In genomic region chr12:124484526-124484953, GRCh38 we compare ENCODE assay signal across 17 cellular contexts.
DNase-seq lines count a peak whose midpoint lies in the region; ATAC-seq, FAIRE-seq and TF ChIP-seq lines count a peak whose summit lies in the region.
"Had no signal": no experiment of that assay in that cellular context is flagged by ENCODE, and none has a peak within 500 bp of the region (broad histone marks: within the 10 kb centered on the region; RNA-seq: fewer than 3 reads in every experiment).

No MANE protein-coding gene starts in this region.

- H3K4me1 ChIP-seq in neuronal stem cell (ENCODE audit: control insufficient read depth in 2 of 2, insufficient read depth in 1 of 2, low read depth in 1 of 2, low read length in 2 of 2): peaks cover 4 to 10% of the 10 kb centered on the region in 2 donors
- H3K4me1 ChIP-seq in PC-3 (ENCODE audit: insufficient read depth, low read length): peaks cover 17% of the 10 kb centered on the region

- H3K9ac ChIP-seq in neuronal stem cell (ENCODE audit: low read depth, low read length, poor library complexity): no peak overlapping the region
- H3K9ac ChIP-seq in PC-3 (ENCODE audit: low read length): no peak overlapping the region

- H3K36me3 ChIP-seq in neuronal stem cell (replicated peaks in 1 of 2; ENCODE audit: control insufficient read depth in 2 of 2, insufficient read depth in 2 of 2, low read length in 2 of 2): peaks cover 17 to 36% of the 10 kb centered on the region in 2 donors
- H3K36me3 ChIP-seq in PC-3 (ENCODE audit: low read depth, low read length): peaks cover 6% of the 10 kb centered on the region; the same call in 1 of the 2 replicates

- no peak overlapping the region for H3K4me3 ChIP-seq in neuronal stem cell (ENCODE audit: low read length in 2 of 2)
- no peak overlapping the region for H3K4me3 ChIP-seq in PC-3 (ENCODE audit: low read length)
- H3K4me3 ChIP-seq: left lung, smooth muscle cell, vagina had no signal

- H2AK5ac ChIP-seq in neuronal stem cell (ENCODE audit: low read depth, low read length): peak overlapping the region; percentile 27

- peak overlapping the region; percentile 22 for H3K18ac ChIP-seq in neuronal stem cell (ENCODE audit: low read length)

- no peak overlapping the region for H4K8ac ChIP-seq in neuronal stem cell (ENCODE audit: low read depth, low read length)

- peak overlapping the region; percentile 47 for H3K27ac Mint-ChIP-seq in activated T-cell treated with anti-CD3 and anti-CD28 coated beads, Interleukin-2, amount 50 U/mL, for 24 hours
- H3K27ac Mint-ChIP-seq: T-helper 2 cell treated with Interferon-gamma antibody and Interleukin-4, amounts not matched to agents 5 μg/mL and 100 μg/mL, for 36 hours had no signal

- no peak overlapping the region for H2BK12ac ChIP-seq in neuronal stem cell (ENCODE audit: low read length)

- no peak overlapping the region for H3K4me3 Mint-ChIP-seq in activated T-cell treated with anti-CD3 and anti-CD28 coated beads, Interleukin-2, amount 50 U/mL, for 24 hours
- H3K4me3 Mint-ChIP-seq: T-helper 2 cell treated with Interferon-gamma antibody and Interleukin-4, amounts not matched to agents 5 μg/mL and 100 μg/mL, for 36 hours had no signal

- H3K9me3 ChIP-seq in neuronal stem cell (replicated peaks in 1 of 2; ENCODE audit: control insufficient read depth in 2 of 2, insufficient read depth in 1 of 2, low read depth in 1 of 2, low read length in 2 of 2): peaks cover 0 to 3% of the 10 kb centered on the region in 2 donors
- H3K9me3 ChIP-seq in PC-3 (ENCODE audit: low read length): no peaks in the 10 kb centered on the region
- H3K9me3 ChIP-seq: left lung, neutrophil, vagina had no signal

- H3K14ac ChIP-seq in neuronal stem cell (ENCODE audit: low read length): no peak overlapping the region

- H3K27me3 ChIP-seq in neuronal stem cell (ENCODE audit: control insufficient read depth in 3 of 3, insufficient read depth in 3 of 3, low read depth in 1 of 3, low read length in 3 of 3): no peaks in the 10 kb centered on the region
- H3K27me3 ChIP-seq in PC-3 (ENCODE audit: low read length): no peaks in the 10 kb centered on the region
- H3K27me3 ChIP-seq: left lung, neutrophil, vagina had no signal

- no peaks in the 10 kb centered on the region for H3K9me3 Mint-ChIP-seq in activated T-cell treated with anti-CD3 and anti-CD28 coated beads, Interleukin-2, amount 50 U/mL, for 24 hours
- H3K9me3 Mint-ChIP-seq: T-helper 2 cell treated with Interferon-gamma antibody and Interleukin-4, amounts not matched to agents 5 μg/mL and 100 μg/mL, for 36 hours had no signal

- no peaks in the 10 kb centered on the region for H3K27me3 Mint-ChIP-seq in activated T-cell treated with anti-CD3 and anti-CD28 coated beads, Interleukin-2, amount 50 U/mL, for 24 hours

- H3K36me3 Mint-ChIP-seq in activated T-cell treated with anti-CD3 and anti-CD28 coated beads, Interleukin-2, amount 50 U/mL, for 24 hours (ENCODE audit: low read depth): peaks cover 61% of the 10 kb centered on the region

- no peak overlapping the region for H3K27ac ChIP-seq in neuronal stem cell (replicated peaks; ENCODE audit: low read length)
- no peak overlapping the region for H3K27ac ChIP-seq in PC-3 (ENCODE audit: low read length)
- H3K27ac ChIP-seq: left lung, neutrophil, vagina had no signal

- H2AFZ ChIP-seq in neuronal stem cell (ENCODE audit: low read length): no peak overlapping the region
- H2AFZ ChIP-seq in PC-3 (ENCODE audit: low read length): no peak overlapping the region

- H4K91ac ChIP-seq in neuronal stem cell (ENCODE audit: low read depth, low read length, poor library complexity): no peak overlapping the region

- no peaks in the 10 kb centered on the region for H4K20me1 ChIP-seq in PC-3 (ENCODE audit: low read length)

- WGBS in neuronal stem cell (ENCODE audit: extremely low coverage in 2 of 2, insufficient read length in 2 of 2, insufficient replicate concordance in 1 of 2), 2 donors: no CpG with 5 or more reads among the region's 10 CpGs

- H3K23ac ChIP-seq in neuronal stem cell (ENCODE audit: low read depth, low read length, poor library complexity): no peak overlapping the region

- no TSS peak for BruUV-seq in PC-3 (replicated peaks; lab: Mats Ljungman, UMichigan)

- H2BK15ac ChIP-seq in neuronal stem cell (ENCODE audit: low read length): no peak overlapping the region

- POLR2A ChIA-PET in PC-3 (lab: Charles Lee; ENCODE audit: unreplicated experiment): no interaction called here

- H3K4ac ChIP-seq in neuronal stem cell (ENCODE audit: low read length): no peak overlapping the region

- H3F3A ChIP-seq in PC-3 (ENCODE audit: low read length, unreplicated experiment): no peaks in the 10 kb centered on the region

- peaks cover 34% of the 10 kb centered on the region for H3K4me1 Mint-ChIP-seq in activated T-cell treated with anti-CD3 and anti-CD28 coated beads, Interleukin-2, amount 50 U/mL, for 24 hours (ENCODE audit: low read depth)

- CTCF ChIA-PET in PC-3 (lab: Charles Lee): no interaction called here

- no peaks in the 10 kb centered on the region for H3K79me2 ChIP-seq in PC-3 (ENCODE audit: low read length)

- ATAC-seq in PC-3: no peak
- ATAC-seq: left lung had no signal

- peak; percentile 57 for FAIRE-seq in GM19239 (lab: Jason Lieb, UNC)
- FAIRE-seq: G401.6 had no signal

- peaks cover 13% of the 10 kb centered on the region for H3K79me1 ChIP-seq in neuronal stem cell (ENCODE audit: low read depth, low read length)

- TF ChIP-seq CTCF in PC-3 (conservative IDR thresholded peaks at IDR 0.05; ENCODE audit: low read depth, low read length): no peak

- DNase-seq in activated T-cell treated with anti-CD3 and anti-CD28 coated beads, Interleukin-2, amount 50 U/mL, for 24 hours: no peak
- DNase-seq in activated T-cell treated with anti-CD3 and anti-CD28 coated beads for 4 hours (no peak), GM19239 (ENCODE audit: insufficient read length, low spot score) (no peak), NCI-H69 (lab: John Stamatoyannopoulos, UW) (peak; percentile 20), neuronal stem cell (ENCODE audit: low spot score) (no peak), activated gamma-delta T cell (lab: John Stamatoyannopoulos, UW) (no peak), PC-3 (no peak), NCI-H1092 treated with DMSO at 0.1 percent for 48 hours (lab: John Stamatoyannopoulos, UW) (no peak)
- DNase-seq: activated CD8-positive, alpha-beta memory T cell treated with anti-CD3 and anti-CD28 coated beads, Interleukin-2, amount 50 U/mL, for 48 hours; GOT3; NCI-H187 treated with DMSO at 0.1 percent for 48 hours had no signal

- no peaks in the 10 kb centered on the region for H3K9me2 ChIP-seq in PC-3 (replicated peaks; ENCODE audit: low read length)

- no peak overlapping the region for H2BK5ac ChIP-seq in neuronal stem cell (ENCODE audit: low read length)

- intact Hi-C loops in PC-3 (cut with micrococcal nuclease): no loop called here

- no peak overlapping the region for H2BK120ac ChIP-seq in neuronal stem cell (ENCODE audit: low read depth, low read length)

- H3K4me2 ChIP-seq in neuronal stem cell (ENCODE audit: insufficient read depth, low read length, poor library complexity, severe bottlenecking): no peak overlapping the region
- no peak overlapping the region for H3K4me2 ChIP-seq in PC-3 (ENCODE audit: low read length)
- H3K4me2 ChIP-seq: smooth muscle cell had no signal
